17 cellular contexts compared by ENCODE assay signal in genomic region chr12:12642916-12643315, GRCh38. TPM values are rescaled to one million over a fixed set of nuclear protein-coding genes. Genes with fewer than 3 reads are reported as not detected.
A peak's percentile ranks its signal among the peaks of the same experiment; 100 is the strongest.
DNase-seq lines count a peak whose midpoint lies in the region; ATAC-seq, FAIRE-seq and TF ChIP-seq lines count a peak whose summit lies in the region.
"Had no signal": no experiment of that assay in that cellular context is flagged by ENCODE, and none has a peak within 500 bp of the region (broad histone marks: within the 10 kb centered on the region; RNA-seq: fewer than 3 reads in every experiment).

No MANE protein-coding gene starts in this region.

- CTCF ChIA-PET in CD4-positive, alpha-beta T cell (lab: Charles Lee) = interaction anchor here (0.8 to 1.2 kb wide), 2 partner anchors 72 to 94 kb away, joined by 3 read pairs; no protein-coding TSS in a partner anchor

- peaks cover 6% of the 10 kb centered on the region for H3K4me1 Mint-ChIP-seq in CD4-positive, alpha-beta T cell (ENCODE audit: low read depth)
- peaks cover 20 to 22% of the 10 kb centered on the region in 2 experiments for H3K4me1 Mint-ChIP-seq in H9
- no peaks in the 10 kb centered on the region for H3K4me1 Mint-ChIP-seq in dendritic cell treated with granulocyte-macrophage colony-stimulating factor and Interleukin-4, amounts not matched to agents 40 ng/mL and 50 ng/mL, for 4 days (ENCODE audit: low read depth)

- H4K8ac ChIP-seq in H9 (replicated peaks; ENCODE audit: insufficient read length, low read depth, low read length) = no peak overlapping the region

- no peak overlapping the region for H3K14ac ChIP-seq in H9 (ENCODE audit: insufficient read depth, low read length)

- no peak overlapping the region for H2BK120ac ChIP-seq in H9 (ENCODE audit: low read depth, low read length, poor library complexity, severe bottlenecking)

- H3K18ac ChIP-seq in H9 (ENCODE audit: insufficient read length, low read depth, low read length) = no peak overlapping the region

- H3K9ac ChIP-seq in H9 (ENCODE audit: extremely low read depth, insufficient read length, low read length) = no peak overlapping the region
- H3K9ac ChIP-seq: SK-N-SH had no signal

- no peak overlapping the region for H2BK12ac ChIP-seq in H9 (ENCODE audit: insufficient read length, low read depth, low read length)

- no peak overlapping the region for H2BK5ac ChIP-seq in H9 (ENCODE audit: insufficient read length, low read length)

- peak overlapping the region; percentile 42 for H3K27ac Mint-ChIP-seq in CD4-positive, alpha-beta T cell
- H3K27ac Mint-ChIP-seq in H9 = peak overlapping the region in 2 of 3 experiments; percentile 0 to 75; a peak in 2 of 7 replicates
- H3K27ac Mint-ChIP-seq in dendritic cell treated with granulocyte-macrophage colony-stimulating factor and Interleukin-4, amounts not matched to agents 40 ng/mL and 50 ng/mL, for 4 days = peak overlapping the region; percentile 43

- no peak overlapping the region for H3K4me3 Mint-ChIP-seq in CD4-positive, alpha-beta T cell
- no peak overlapping the region for H3K4me3 Mint-ChIP-seq in H9
- H3K4me3 Mint-ChIP-seq in dendritic cell treated with granulocyte-macrophage colony-stimulating factor and Interleukin-4, amounts not matched to agents 40 ng/mL and 50 ng/mL, for 4 days = no peak overlapping the region
- H3K4me3 Mint-ChIP-seq: CD8-positive, alpha-beta memory T cell had no signal

- H3T11ph ChIP-seq in H9 (ENCODE audit: low read length) = no peak overlapping the region

- H3K27me3 Mint-ChIP-seq in CD4-positive, alpha-beta T cell = no peaks in the 10 kb centered on the region
- no peaks in the 10 kb centered on the region; the same call in 1 of the 2 replicates for H3K27me3 Mint-ChIP-seq in H9 (ENCODE audit: low read depth)
- no peaks in the 10 kb centered on the region for H3K27me3 Mint-ChIP-seq in dendritic cell treated with granulocyte-macrophage colony-stimulating factor and Interleukin-4, amounts not matched to agents 40 ng/mL and 50 ng/mL, for 4 days
- H3K27me3 Mint-ChIP-seq: CD8-positive, alpha-beta memory T cell had no signal

- DNase-seq in CD4-positive, alpha-beta T cell = no peak
- DNase-seq in H9 = no peak
- peak; percentile 30 for DNase-seq in occipital lobe (lab: John Stamatoyannopoulos, UW)
- no peak for DNase-seq in small intestine
- no peak for DNase-seq in KG1 (lab: John Stamatoyannopoulos, UW)
- DNase-seq: BE2C; CD8-positive, alpha-beta memory T cell; DMS 273 treated with DMSO at 0.1 percent for 48 hours; NCI-H1930; NCI-H2171 treated with DMSO at 0.1 percent for 48 hours; NCI-H774; Peyer's patch; Right ventricle myocardium superior; SK-N-SH had no signal

- no peak overlapping the region for H3K4me2 ChIP-seq in H9 (ENCODE audit: insufficient read depth, insufficient read length, low read length)
- H3K4me2 ChIP-seq: SK-N-SH had no signal

- TF ChIP-seq CTCF in CD4-positive, alpha-beta T cell (IDR thresholded peaks at IDR 0.05) = no peak
- no peak for TF ChIP-seq CTCF in H9 (conservative IDR thresholded peaks at IDR 0.05)

- no peak overlapping the region for H2AFZ ChIP-seq in H9 (ENCODE audit: low read length)

- no peaks in the 10 kb centered on the region for H3K79me1 ChIP-seq in H9 (ENCODE audit: insufficient read depth, low read depth, low read length, poor library complexity, severe bottlenecking)

- H3K79me2 ChIP-seq in H9 (ENCODE audit: insufficient read depth, low read length) = no peaks in the 10 kb centered on the region

- POLR2A ChIA-PET in CD4-positive, alpha-beta T cell (lab: Charles Lee) = no interaction called here

- H4K20me1 ChIP-seq in H9 (ENCODE audit: control insufficient read depth, insufficient read depth, insufficient read length) = no peaks in the 10 kb centered on the region

- no CpG with 5 or more reads among the region's 3 CpGs for WGBS in H9 (ENCODE audit: extremely low coverage, insufficient read length, low lambda C conversion rate)
- 91 to 98% (median 97%) methylated on average over 3 of the region's 3 CpGs for WGBS in small intestine, 3 donors

- H3K36me3 ChIP-seq in small intestine (ENCODE audit: control insufficient read depth in 2 of 2, insufficient read depth in 2 of 2, low read length in 2 of 2) = peaks cover 2 to 8% of the 10 kb centered on the region in 2 donors

- H3K4me1 ChIP-seq in H9 (ENCODE audit: insufficient read depth, low read length) (0 out of 2 replicates have a peak, but pooled peaks cover 4% of the 10 kb centered on the region), small intestine (ENCODE audit: control insufficient read depth in 2 of 2, insufficient read depth in 1 of 2, low read depth in 1 of 2, low read length in 1 of 2) (no peaks in the 10 kb centered on the region)
- H3K4me1 ChIP-seq: BE2C, Peyer's patch had no signal

- no peak overlapping the region for H2BK20ac ChIP-seq in H9 (ENCODE audit: low read depth, low read length, poor library complexity, severe bottlenecking)

- no peak overlapping the region for H2AK5ac ChIP-seq in H9 (ENCODE audit: insufficient read length, low read length)

- no peak overlapping the region for H3K56ac ChIP-seq in H9 (ENCODE audit: insufficient read length, low read depth, low read length)

- H3K36me3 Mint-ChIP-seq in CD4-positive, alpha-beta T cell (ENCODE audit: low read depth) = peaks cover 89% of the 10 kb centered on the region
- H3K36me3 Mint-ChIP-seq in H9 (ENCODE audit: insufficient read depth in 1 of 3, low read depth in 3 of 3) = peaks cover 33 to 46% (median 40%) of the 10 kb centered on the region in 3 experiments
- H3K36me3 Mint-ChIP-seq in dendritic cell treated with granulocyte-macrophage colony-stimulating factor and Interleukin-4, amounts not matched to agents 40 ng/mL and 50 ng/mL, for 4 days (ENCODE audit: low read depth) = peaks cover 98% of the 10 kb centered on the region

- H3K4me3 ChIP-seq in small intestine (ENCODE audit: low read depth in 1 of 2, low read length in 2 of 2) = no peak overlapping the region
- H3K4me3 ChIP-seq: Peyer's patch had no signal

- H3K23me2 ChIP-seq in H9 (ENCODE audit: insufficient read length, low read depth, low read length, poor library complexity, severe bottlenecking) = no peaks in the 10 kb centered on the region

- intact Hi-C loops in CD4-positive, alpha-beta T cell (cut with DNase I, micrococcal nuclease) = loop anchor here in 1 of 2 experiments (5.0 kb wide), 1 partner anchor 76 kb away; no protein-coding TSS in a partner anchor
- intact Hi-C loops in dendritic cell treated with granulocyte-macrophage colony-stimulating factor and Interleukin-4, amounts not matched to agents 40 ng/mL and 50 ng/mL, for 4 days (cut with micrococcal nuclease) = no loop called here

- no peak overlapping the region for H4K91ac ChIP-seq in H9 (ENCODE audit: insufficient read length, low read depth, low read length)

- H3K9me3 ChIP-seq in CD4-positive, alpha-beta T cell (ENCODE audit: control insufficient read depth, low read length) = peaks cover 12% of the 10 kb centered on the region
- H3K9me3 ChIP-seq in H9 (ENCODE audit: control insufficient read depth, low read depth, low read length) (peaks cover 5% of the 10 kb centered on the region), small intestine (ENCODE audit: control insufficient read depth, low read depth) (no peaks in the 10 kb centered on the region)
- H3K9me3 ChIP-seq: BE2C, SK-N-SH had no signal

- no peaks in the 10 kb centered on the region for H3K27me3 ChIP-seq in CD4-positive, alpha-beta T cell (ENCODE audit: control insufficient read depth, insufficient read depth, low read length)
- H3K27me3 ChIP-seq in H9 (ENCODE audit: insufficient read depth, low read length) = no peaks in the 10 kb centered on the region
- H3K27me3 ChIP-seq in small intestine (ENCODE audit: control insufficient read depth in 2 of 2, insufficient read depth in 2 of 2, low read length in 2 of 2) = no peaks in the 10 kb centered on the region
- H3K27me3 ChIP-seq: BE2C, Peyer's patch had no signal

- FAIRE-seq in small intestine (lab: Jason Lieb, UNC) = no peak

- H3K27ac ChIP-seq in CD4-positive, alpha-beta T cell (ENCODE audit: low read depth, low read length) = no peak overlapping the region
- H3K27ac ChIP-seq in H9 (ENCODE audit: insufficient read length, low read depth, low read length) (no peak overlapping the region), small intestine (ENCODE audit: low read depth in 1 of 2, low read length in 1 of 2) (no peak overlapping the region)
- H3K27ac ChIP-seq: HL-60, Peyer's patch had no signal

- H3K23ac ChIP-seq in H9 (ENCODE audit: insufficient read length, low read depth, low read length) = no peak overlapping the region

- H2BK15ac ChIP-seq in H9 (ENCODE audit: low read depth, low read length) = no peak overlapping the region

- no peak overlapping the region for H4K5ac ChIP-seq in H9 (ENCODE audit: insufficient read length, low read depth, low read length)

- peaks cover 7% of the 10 kb centered on the region for H3K9me3 Mint-ChIP-seq in CD4-positive, alpha-beta T cell
- peaks cover 24 to 26% of the 10 kb centered on the region in 2 experiments for H3K9me3 Mint-ChIP-seq in H9
- peaks cover 27% of the 10 kb centered on the region for H3K9me3 Mint-ChIP-seq in dendritic cell treated with granulocyte-macrophage colony-stimulating factor and Interleukin-4, amounts not matched to agents 40 ng/mL and 50 ng/mL, for 4 days

- no peak for ATAC-seq in CD4-positive, alpha-beta T cell (ENCODE audit: poor library complexity)
- no peak for ATAC-seq in GM18868 (IDR thresholded peaks at IDR 0.05; ENCODE audit: unreplicated experiment)

- no peak overlapping the region for H3K4ac ChIP-seq in H9 (ENCODE audit: low read depth, low read length)

RNA-seq across cellular contexts. Expression of gene CREBL2, which starts 31.2 kb away (rescaled TPM):
- total RNA-seq in CD4-positive, alpha-beta T cell = 10 to 100 TPM in 1 of 2 experiments, 1 to 10 TPM in 1; 9.5 to 12.6 TPM
- total RNA-seq in H9 (2021) = 18.1 and 18.3 TPM in 2 replicates
- 48.0 TPM for total RNA-seq in occipital lobe
- polyA plus RNA-seq in small intestine = 10 to 100 TPM; 16.9 to 23.5 (median 23.3) TPM

RNA-seq across cellular contexts. Expression of gene GPR19, which starts 53.1 kb away (rescaled TPM):
- 1 to 10 TPM; 1.1 to 1.9 TPM for total RNA-seq in CD4-positive, alpha-beta T cell
- total RNA-seq in H9 (2021) (20.4 and 23.4 TPM in 2 replicates), occipital lobe (24.6 TPM)
- polyA plus RNA-seq in small intestine = under 1 TPM in 1 of 3 donors, not detected in 2; 0.95 TPM
- total RNA-seq: Right ventricle myocardium superior had no signal
